ENCODE assay signal across 26 cellular contexts in the genomic region with DNA sequence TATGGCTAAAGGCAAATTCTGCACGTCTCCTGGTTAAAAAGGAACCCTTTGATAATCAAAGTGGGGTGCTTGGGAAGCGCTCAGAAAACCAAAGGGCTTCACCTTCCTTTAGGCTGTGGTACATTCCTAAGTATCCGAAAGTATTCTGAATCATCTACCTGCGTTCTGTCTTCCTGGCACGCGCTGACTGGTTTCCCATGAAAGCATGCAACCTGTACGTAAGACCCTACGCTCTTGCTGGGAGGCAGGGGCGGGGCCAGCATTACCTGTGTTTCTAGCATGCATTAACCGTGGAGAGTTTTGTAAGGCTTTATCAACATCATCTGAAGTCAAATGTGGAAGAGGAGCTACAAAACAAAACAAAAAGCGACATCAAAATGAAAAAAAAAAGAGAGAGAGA.
"Had no signal": no experiment of that assay in that cellular context is flagged by ENCODE, and none has a peak within 500 bp of the region (broad histone marks: within the 10 kb centered on the region; RNA-seq: fewer than 3 reads in every experiment).

No MANE protein-coding gene starts in this region.

- H3K4me1 Mint-ChIP-seq: immature natural killer cell; nephron; stimulated activated naive CD8-positive, alpha-beta T cell treated with anti-CD3 and anti-CD28 coated beads, Interleukin-15, amount 100 ng/mL, for 72 hours had no signal

- DNase-seq: dorsolateral prefrontal cortex; effector CD4-positive, alpha-beta T cell; foreskin melanocyte; hypothalamus; immature natural killer cell; islet precursor cell; mesendoderm; midbrain; naive thymus-derived CD4-positive, alpha-beta T cell; right lobe of liver; small intestine; stimulated activated CD4-positive, alpha-beta T cell treated with anti-CD3 and anti-CD28 coated beads, Interleukin-12 subunit alpha, Interleukin-12 subunit beta, amount 100 ng/mL, for 4 hours; stimulated activated CD4-positive, alpha-beta T cell treated with anti-CD3 and anti-CD28 coated beads, Interleukin-1b, Interleukin-23, amount 100 ng/mL, for 48 hours; stimulated activated CD4-positive, alpha-beta T cell treated with anti-CD3 and anti-CD28 coated beads, Interleukin-4, amount 100 ng/mL, for 1 hour; stimulated activated CD8-positive, alpha-beta memory T cell treated with anti-CD3 and anti-CD28 coated beads, Interleukin-4, amount 100 ng/mL, for 48 hours; stimulated activated naive CD4-positive, alpha-beta T cell; stimulated activated naive CD8-positive, alpha-beta T cell treated with anti-CD3 and anti-CD28 coated beads, Interleukin-15, amount 100 ng/mL, for 72 hours; transverse colon had no signal

- H3K4me1 ChIP-seq: esophagus muscularis mucosa, parathyroid adenoma, right lobe of liver, transverse colon had no signal

- H3K9ac ChIP-seq: neural progenitor cell, parathyroid adenoma had no signal

- H3K9me3 Mint-ChIP-seq: naive thymus-derived CD4-positive, alpha-beta T cell; nephron; neural progenitor cell; stimulated activated naive CD8-positive, alpha-beta T cell treated with anti-CD3 and anti-CD28 coated beads, Interleukin-15, amount 100 ng/mL, for 72 hours had no signal

- H3K4me3 Mint-ChIP-seq: immature natural killer cell; naive thymus-derived CD4-positive, alpha-beta T cell; nephron; neural progenitor cell; stimulated activated naive CD8-positive, alpha-beta T cell treated with anti-CD3 and anti-CD28 coated beads, Interleukin-15, amount 100 ng/mL, for 72 hours had no signal

- H3K79me2 ChIP-seq: parathyroid adenoma had no signal

- H3K4me3 ChIP-seq: dorsolateral prefrontal cortex, esophagus muscularis mucosa, lung, neural progenitor cell, right lobe of liver, suprapubic skin, transverse colon had no signal

- H3K36me3 Mint-ChIP-seq: immature natural killer cell; naive thymus-derived CD4-positive, alpha-beta T cell; neural progenitor cell had no signal

- H3K9me3 ChIP-seq: esophagus muscularis mucosa, right lobe of liver, suprapubic skin, transverse colon had no signal

- H3K36me3 ChIP-seq: neural progenitor cell, right lobe of liver, suprapubic skin, transverse colon had no signal

- H3K27ac ChIP-seq: dorsolateral prefrontal cortex, esophagus muscularis mucosa, neural progenitor cell, parathyroid adenoma, right lobe of liver, suprapubic skin, transverse colon had no signal

- ATAC-seq: left lobe of liver; naive thymus-derived CD4-positive, alpha-beta T cell; stimulated activated naive CD8-positive, alpha-beta T cell treated with anti-CD3 and anti-CD28 coated beads, Interleukin-15, amount 100 ng/mL, for 72 hours had no signal

- H3K27me3 ChIP-seq: right lobe of liver, transverse colon had no signal

- H2AFZ ChIP-seq: neural progenitor cell, parathyroid adenoma had no signal

- H3K27ac Mint-ChIP-seq: immature natural killer cell; naive thymus-derived CD4-positive, alpha-beta T cell; nephron; neural progenitor cell; progenitor cell of endocrine pancreas; stimulated activated naive CD8-positive, alpha-beta T cell treated with anti-CD3 and anti-CD28 coated beads, Interleukin-15, amount 100 ng/mL, for 72 hours had no signal

- H3K4me2 ChIP-seq: neural progenitor cell had no signal
